ENCODE assay signal across 8 cellular contexts in genomic region chr4:38674206-38675144, GRCh38. TPM values are rescaled to one million over a fixed set of nuclear protein-coding genes. Genes with fewer than 3 reads are reported as not detected.
DNase-seq lines count a peak whose midpoint lies in the region; ATAC-seq, FAIRE-seq and TF ChIP-seq lines count a peak whose summit lies in the region.

No MANE protein-coding gene starts in this region.

- TF ChIP-seq CTCF in GM12878 (IDR thresholded peaks at IDR 0.05 in 2 of 3, conservative IDR thresholded peaks at IDR 0.05 in 1 of 3; ENCODE audit: control insufficient read depth in 2 of 3, extremely low read depth in 1 of 3, insufficient read depth in 1 of 3, low read depth in 3 of 3, low read length in 3 of 3) (no peak), right lobe of liver (IDR thresholded peaks at IDR 0.05) (no peak), tibial nerve (IDR thresholded peaks at IDR 0.05) (no peak)

- H3K4me3 Mint-ChIP-seq in activated CD4-positive, alpha-beta T cell treated with anti-CD3 and anti-CD28 coated beads, Interleukin-2, amount 10 ng/mL, durations not matched to agents 7 days and 5 days: peak overlapping the region; percentile 12

- TF ChIP-seq POLR2A in GM12878 (IDR thresholded peaks at IDR 0.05; ENCODE audit: low read depth, low read length) (no peak), right lobe of liver (IDR thresholded peaks at IDR 0.05) (peak; percentile 62), tibial nerve (IDR thresholded peaks at IDR 0.05) (no peak)

- no peak overlapping the region for H3K9ac ChIP-seq in GM12878 (ENCODE audit: control insufficient read depth, insufficient read depth, low read length)

- H3K9me3 ChIP-seq in GM12878 (replicated peaks; ENCODE audit: control insufficient read depth, insufficient read depth, low read length) (no peaks in the 10 kb centered on the region; the same call in 2 of the 3 replicates), right lobe of liver (no peaks in the 10 kb centered on the region), tibial nerve (no peaks in the 10 kb centered on the region)

- SMC1A ChIA-PET in GM12878 (lab: Charles Lee; ENCODE audit: uncharacterized antibody, unreplicated experiment): interaction anchor here (0.5 to 6.1 kb wide), 54 partner anchors 8 to 872 kb away, joined by 3 to 268 read pairs (median 4); partner anchors contain the start of gene TLR10

- H3K4me1 Mint-ChIP-seq in activated CD4-positive, alpha-beta T cell treated with anti-CD3 and anti-CD28 coated beads, Interleukin-2, amount 10 ng/mL, durations not matched to agents 7 days and 5 days: peaks cover 79% of the 10 kb centered on the region

- intact Hi-C loops in GM12878 (cut with micrococcal nuclease; ENCODE audit: unreplicated experiment) (loop anchor here (1.0 to 10.0 kb wide), 6 partner anchors 56 to 612 kb away; no protein-coding TSS in a partner anchor), right lobe of liver (cut with DNase I) (loop anchor here (5.0 to 10.0 kb wide), 4 partner anchors 100 to 490 kb away; no protein-coding TSS in a partner anchor)

- no peak overlapping the region for H3K4me3 ChIP-seq in GM12878
- H3K4me3 ChIP-seq in right lobe of liver: peak overlapping the region; percentile 1 to 44 (median 25)
- H3K4me3 ChIP-seq in tibial nerve: no peak overlapping the region

- H4K20me1 ChIP-seq in GM12878 (ENCODE audit: control insufficient read depth, insufficient read depth): no peaks in the 10 kb centered on the region

- no peak for FAIRE-seq in GM12878 (lab: Jason Lieb, UNC)

- CTCF ChIA-PET in activated CD4-positive, alpha-beta T cell treated with anti-CD3 and anti-CD28 coated beads, Interleukin-2, amount 10 ng/mL, durations not matched to agents 7 days and 5 days (lab: Charles Lee): interaction anchor here (0.6 to 2.7 kb wide), 10 partner anchors 13 to 605 kb away, joined by 3 to 9 read pairs (median 4); no protein-coding TSS in a partner anchor
- CTCF ChIA-PET in GM12878 (lab: Yijun Ruan, JAX): interaction anchor here (0.6 to 6.1 kb wide), 66 partner anchors 8 to 1657 kb away, joined by 3 to 225 read pairs (median 4); partner anchors contain the start of gene TLR10

- BruUV-seq in GM12878 (replicated peaks; lab: Mats Ljungman, UMichigan): no TSS peak

- ATAC-seq in GM12878 (peak; percentile 43), right lobe of liver (peak; percentile 10 to 49 (median 40))

- no peaks in the 10 kb centered on the region for H3K9me3 Mint-ChIP-seq in activated CD4-positive, alpha-beta T cell treated with anti-CD3 and anti-CD28 coated beads, Interleukin-2, amount 10 ng/mL, durations not matched to agents 7 days and 5 days

- no peak overlapping the region; the same call in 1 of the 2 replicates for H2AFZ ChIP-seq in GM12878 (ENCODE audit: control insufficient read depth, low read depth, low read length)

- H3K27me3 ChIP-seq in GM12878 (replicated peaks in 1 of 2; ENCODE audit: control insufficient read depth in 2 of 2, insufficient read depth in 2 of 2, low read length in 1 of 2) (no peaks in the 10 kb centered on the region; a peak in 1 of 4 replicates), right lobe of liver (no peaks in the 10 kb centered on the region), tibial nerve (no peaks in the 10 kb centered on the region)

- peak overlapping the region; percentile 16 for H3K27ac Mint-ChIP-seq in activated CD4-positive, alpha-beta T cell treated with anti-CD3 and anti-CD28 coated beads, Interleukin-2, amount 10 ng/mL, durations not matched to agents 7 days and 5 days

- 60% methylated on average over 13 of the region's 13 CpGs for WGBS in GM12878 (ENCODE audit: insufficient coverage, insufficient replicate concordance, low lambda C conversion rate, missing lambda C conversion rate)
- 5% methylated on average over 13 of the region's 13 CpGs for WGBS in right lobe of liver (ENCODE audit: insufficient coverage, low coverage, low lambda C conversion rate, missing lambda C conversion rate)
- WGBS in tibial nerve, 2 donors: 31 to 34% methylated on average over 13 of the region's 13 CpGs

- TF ChIP-seq EP300 in GM12878 (IDR thresholded peaks at IDR 0.05; ENCODE audit: borderline replicate concordance in 1 of 2, control insufficient read depth in 1 of 2, low read depth in 2 of 2, low read length in 2 of 2) (no peak), tibial nerve (IDR thresholded peaks at IDR 0.05) (no peak)

- in situ Hi-C loops in GM12878 (cut with MboI): loop anchor here (5.0 kb wide), 3 partner anchors 357 to 612 kb away; no protein-coding TSS in a partner anchor

- POLR2A ChIA-PET in activated CD4-positive, alpha-beta T cell treated with anti-CD3 and anti-CD28 coated beads, Interleukin-2, amount 10 ng/mL, durations not matched to agents 7 days and 5 days (lab: Charles Lee): interaction anchor here (0.6 to 0.9 kb wide), 2 partner anchors 151 to 356 kb away, joined by 3 read pairs; no protein-coding TSS in a partner anchor
- POLR2A ChIA-PET in GM12878 (lab: Charles Lee): interaction anchor here (0.8 to 2.8 kb wide), 4 partner anchors 352 to 605 kb away, joined by 3 to 20 read pairs (median 8); no protein-coding TSS in a partner anchor

- DNase-seq in activated CD4-positive, alpha-beta T cell treated with anti-CD3 and anti-CD28 coated beads, Interleukin-2, amount 10 ng/mL, durations not matched to agents 7 days and 5 days: no peak
- no peak for DNase-seq in activated CD4-positive, alpha-beta T cell treated with anti-CD3 and anti-CD28 coated beads, Interleukin-2, amount 50 U/mL, for 48 hours
- DNase-seq in GM12878 (ENCODE audit: low read depth, low spot score): no peak
- peak in 1 of 3 donors; percentile 57 for DNase-seq in right lobe of liver
- DNase-seq in tibial nerve (ENCODE audit: low spot score in 2 of 2): no peak
- no peak for DNase-seq in anterior cingulate cortex (lab: John Stamatoyannopoulos, UW)
- DNase-seq in medulla oblongata (ENCODE audit: extremely low spot score): no peak
- no peak for DNase-seq in ureter (ENCODE audit: low spot score)

- peaks cover 64% of the 10 kb centered on the region for H3K79me2 ChIP-seq in GM12878 (ENCODE audit: control insufficient read depth, insufficient read depth, low read length)

- H3K36me3 ChIP-seq in GM12878 (ENCODE audit: control insufficient read depth in 2 of 2, insufficient read depth in 2 of 2, low read length in 1 of 2): no peaks in the 10 kb centered on the region; a peak in 1 of 4 replicates
- H3K36me3 ChIP-seq in right lobe of liver: no peaks in the 10 kb centered on the region
- H3K36me3 ChIP-seq in tibial nerve: no peaks in the 10 kb centered on the region

- peaks cover 21% of the 10 kb centered on the region for H3K36me3 Mint-ChIP-seq in activated CD4-positive, alpha-beta T cell treated with anti-CD3 and anti-CD28 coated beads, Interleukin-2, amount 10 ng/mL, durations not matched to agents 7 days and 5 days (ENCODE audit: low read depth)

- no peak for TF ChIP-seq RAD21 in GM12878 (IDR thresholded peaks at IDR 0.05; ENCODE audit: insufficient read depth, low read depth, low read length)

- H3K4me1 ChIP-seq in GM12878 (ENCODE audit: control insufficient read depth, insufficient read depth, low read length) (peaks cover 51% of the 10 kb centered on the region), right lobe of liver (peaks cover 0 to 87% (median 42%) of the 10 kb centered on the region in 4 donors), tibial nerve (peaks cover 4 to 98% (median 81%) of the 10 kb centered on the region in 4 donors)

- peak overlapping the region; percentile 25; the same call in 1 of the 2 replicates for H3K27ac ChIP-seq in GM12878 (ENCODE audit: control insufficient read depth, insufficient read depth)
- peak overlapping the region; percentile 48 to 61 (median 49) for H3K27ac ChIP-seq in right lobe of liver
- peak overlapping the region; percentile 31 to 99 (median 86) for H3K27ac ChIP-seq in tibial nerve

- H3K4me2 ChIP-seq in GM12878 (ENCODE audit: control insufficient read depth, insufficient read depth): peak overlapping the region; percentile 53

- RAD21 ChIA-PET in GM12878 (lab: Charles Lee; ENCODE audit: unreplicated experiment): interaction anchor here (0.7 to 5.2 kb wide), 47 partner anchors 8 to 1072 kb away, joined by 3 to 208 read pairs (median 4); partner anchors contain the start of gene TLR10

- H3K27me3 Mint-ChIP-seq in activated CD4-positive, alpha-beta T cell treated with anti-CD3 and anti-CD28 coated beads, Interleukin-2, amount 10 ng/mL, durations not matched to agents 7 days and 5 days: no peaks in the 10 kb centered on the region

TF ChIP-seq in GM12878, 131 proteins besides CTCF, POLR2A, EP300 and RAD21 (continues in another document):
- TF ChIP-seq YY1 (IDR thresholded peaks at IDR 0.05; ENCODE audit: low read depth, low read length) (0 out of 2 replicates have a peak, but pooled peaks have one; percentile 11), EGR1 (IDR thresholded peaks at IDR 0.05; ENCODE audit: borderline replicate concordance in 1 of 2, low read depth in 2 of 2, low read length in 2 of 2) (no peak)

RNA-seq across cellular contexts. Expression of gene KLF3, which starts 10.5 kb away (rescaled TPM):
- 10 to 100 TPM; 30.2 to 33.5 TPM for total RNA-seq in activated CD4-positive, alpha-beta T cell treated with anti-CD3 and anti-CD28 coated beads, Interleukin-2, amount 10 ng/mL, durations not matched to agents 7 days and 5 days
- 9.0 and 9.1 TPM in 2 replicates for total RNA-seq in GM12878 (2013; cell fraction: nucleolus; rRNA removed)
- 2.2 and 2.3 TPM in 2 replicates for total RNA-seq in GM12878 (2014; rRNA removed)
- 1.9 and 2.6 TPM in 2 replicates for total RNA-seq in GM12878 (2014; rRNA removed; fragmentation: Illumina TruSeq; extraction: Trizol)
- total RNA-seq in GM12878 (2021): 5.7 and 5.8 TPM in 2 replicates
- polyA plus RNA-seq in GM12878 (2011; ENCODE audit: low read depth): 11.5 TPM
- polyA plus RNA-seq in GM12878 (2011; rRNA removed): 4.1 and 4.7 TPM in 2 replicates
- polyA plus RNA-seq in GM12878 (2011; cell fraction: cytosol; rRNA removed): 3.3 TPM in 2 replicates
- polyA plus RNA-seq in GM12878 (2011; cell fraction: nucleus; rRNA removed): 5.8 and 6.0 TPM in 2 replicates
- polyA plus RNA-seq in GM12878 (2012): 15.4 and 15.8 TPM in 2 replicates
- 4.1 and 4.9 TPM in 2 replicates for polyA plus RNA-seq in GM12878 (2014; fragmentation: Illumina TruSeq; extraction: Trizol)
- 1 to 10 TPM; 1.4 to 1.5 TPM for polyA plus RNA-seq in GM12878 (2014; fragmentation: Nextera tagmentation; extraction: Ambion mirVana)
- 2.4 TPM in 2 replicates for polyA plus RNA-seq in GM12878 (2014; rRNA removed)
- polyA plus RNA-seq in GM12878 (2016; fragmentation: Nextera tagmentation; extraction: Ambion mirVana): 1 to 10 TPM; 1.4 to 1.7 TPM
- 7.2 and 9.9 TPM in 2 replicates for polyA minus RNA-seq in GM12878 (2011; rRNA and poly(A)+ RNA removed)
- 2.8 and 3.8 TPM in 2 replicates for polyA minus RNA-seq in GM12878 (2011; cell fraction: cytosol; rRNA and poly(A)+ RNA removed)
- polyA minus RNA-seq in GM12878 (2011; cell fraction: nucleus; rRNA and poly(A)+ RNA removed): 12.6 and 20.4 TPM in 2 replicates
- 10 to 100 TPM; 21.3 to 37.6 (median 26.8) TPM for total RNA-seq in right lobe of liver
- 10 to 100 TPM; 36.3 to 70.1 (median 38.4) TPM for total RNA-seq in tibial nerve
- total RNA-seq in ureter: 81.8 TPM

Comparison
In these comparisons a context has a peak if more than half of its experiments do, and no peak if none do; other contexts are left out.
1. H3K27ac ChIP-seq: peak in every context shown above with its lines; median percentile 86 in tibial nerve; 49 in right lobe of liver; 25 in GM12878.
2. H3K4me3 ChIP-seq: peak in right lobe of liver (3 of 3); none in GM12878 (single experiment) and tibial nerve (0 of 4).